8 cellular contexts compared by ENCODE assay signal in the genomic region with DNA sequence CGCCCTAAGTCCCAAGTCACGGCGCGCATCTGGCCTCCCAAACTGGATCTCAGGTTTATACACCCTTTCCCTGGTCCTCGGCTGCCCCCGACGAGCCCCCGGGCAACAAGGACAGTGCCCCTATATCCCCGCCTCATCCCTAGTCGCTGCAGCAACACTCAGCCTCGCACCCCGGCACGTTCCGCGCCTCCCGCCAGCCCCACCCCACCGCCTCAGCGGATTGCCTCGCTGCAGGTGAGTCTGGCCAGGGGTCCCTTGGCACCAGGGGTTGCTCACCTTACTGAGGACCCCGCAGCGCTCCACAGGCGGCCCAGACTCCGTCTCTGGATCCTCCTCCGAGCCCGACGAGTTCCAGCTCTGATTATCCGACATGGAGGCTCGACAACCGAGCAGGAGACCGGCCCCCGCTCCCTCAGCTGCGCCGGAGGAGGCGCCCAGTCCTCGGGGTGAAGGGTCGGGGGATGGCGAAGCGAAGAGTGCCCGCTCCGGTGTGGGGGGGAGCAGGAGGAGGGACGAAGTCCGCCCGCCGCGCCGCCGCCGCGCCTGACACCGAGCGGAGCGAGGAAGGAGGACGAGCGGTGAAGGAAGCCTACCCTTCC. TPM values are rescaled to one million over a fixed set of nuclear protein-coding genes. Genes with fewer than 3 reads are reported as not detected.
DNase-seq lines count a peak whose midpoint lies in the region; ATAC-seq and TF ChIP-seq lines count a peak whose summit lies in the region.

No MANE protein-coding gene starts in this region.

- peak overlapping the region; percentile 99 for H3K4me3 Mint-ChIP-seq in activated CD8-positive, alpha-beta T cell treated with anti-CD3 and anti-CD28 coated beads for 36 hours
- peak overlapping the region; percentile 96 to 98 for H3K4me3 Mint-ChIP-seq in stimulated activated naive B cell treated with anti-CD40 and anti-IgM and Interleukin-4, amounts not matched to agents 10 μg/mL and 1 μg/mL and 100 μg/mL, for 72 hours

- TF ChIP-seq EP300 in Ishikawa (IDR thresholded peaks at IDR 0.05; ENCODE audit: borderline replicate concordance), result no peak

- intact Hi-C loops in activated CD8-positive, alpha-beta T cell treated with anti-CD3 and anti-CD28 coated beads for 36 hours (cut with micrococcal nuclease), result loop anchor here (5.0 to 10.0 kb wide), 4 partner anchors 56 to 1034 kb away; a partner anchor contains a TSS

- H3K27me3 Mint-ChIP-seq in activated CD8-positive, alpha-beta T cell treated with anti-CD3 and anti-CD28 coated beads for 36 hours, result no peaks in the 10 kb centered on the region
- H3K27me3 Mint-ChIP-seq in stimulated activated naive B cell treated with anti-CD40 and anti-IgM and Interleukin-4, amounts not matched to agents 10 μg/mL and 1 μg/mL and 100 μg/mL, for 72 hours, result no peaks in the 10 kb centered on the region

- H3K4me1 Mint-ChIP-seq in activated CD8-positive, alpha-beta T cell treated with anti-CD3 and anti-CD28 coated beads for 36 hours (ENCODE audit: low read depth), result peaks cover 46% of the 10 kb centered on the region
- H3K4me1 Mint-ChIP-seq in stimulated activated naive B cell treated with anti-CD40 and anti-IgM and Interleukin-4, amounts not matched to agents 10 μg/mL and 1 μg/mL and 100 μg/mL, for 72 hours, result peaks cover 19 to 52% of the 10 kb centered on the region in 2 donors

- H3K27ac Mint-ChIP-seq in activated CD8-positive, alpha-beta T cell treated with anti-CD3 and anti-CD28 coated beads for 36 hours, result peak overlapping the region; percentile 96
- peak overlapping the region; percentile 97 for H3K27ac Mint-ChIP-seq in stimulated activated naive B cell treated with anti-CD40 and anti-IgM and Interleukin-4, amounts not matched to agents 10 μg/mL and 1 μg/mL and 100 μg/mL, for 72 hours

- H3K9ac ChIP-seq in mucosa of stomach (ENCODE audit: low read length), result peak overlapping the region; percentile 85

- H3K36me3 ChIP-seq in mucosa of stomach (ENCODE audit: control insufficient read depth, insufficient read depth, low read length), result no peaks in the 10 kb centered on the region

- H3K9me3 ChIP-seq in mucosa of stomach (ENCODE audit: control insufficient read depth, low read length), result no peaks in the 10 kb centered on the region

- H3K4me1 ChIP-seq in mucosa of stomach (ENCODE audit: control insufficient read depth, insufficient read depth, low read length), result peaks cover 7% of the 10 kb centered on the region

- DNase-seq in D341Med (ENCODE audit: low spot score) (peak; percentile 62), epithelial cell of prostate (ENCODE audit: low read depth, low spot score) (no peak), NCI-H1105 treated with DMSO at 0.1 percent for 48 hours (lab: John Stamatoyannopoulos, UW) (no peak)
- peak; percentile 37 for DNase-seq in activated CD8-positive, alpha-beta T cell treated with anti-CD3 and anti-CD28 coated beads for 36 hours
- DNase-seq in stimulated activated naive B cell treated with anti-CD40 and anti-IgM and Interleukin-4, amounts not matched to agents 10 μg/mL and 1 μg/mL and 100 μg/mL, for 72 hours, result peak; percentile 49

- H3K36me3 Mint-ChIP-seq in activated CD8-positive, alpha-beta T cell treated with anti-CD3 and anti-CD28 coated beads for 36 hours (ENCODE audit: low read depth), result peaks cover 21% of the 10 kb centered on the region
- peaks cover 12 to 22% of the 10 kb centered on the region in 2 donors for H3K36me3 Mint-ChIP-seq in stimulated activated naive B cell treated with anti-CD40 and anti-IgM and Interleukin-4, amounts not matched to agents 10 μg/mL and 1 μg/mL and 100 μg/mL, for 72 hours

- CTCF ChIA-PET in activated CD8-positive, alpha-beta T cell treated with anti-CD3 and anti-CD28 coated beads for 36 hours (lab: Charles Lee), result interaction anchor here (0.6 to 1.2 kb wide), 3 partner anchors 9 to 159 kb away, joined by 3 to 5 read pairs (median 4); no protein-coding TSS in a partner anchor

- peak; percentile 34 for ATAC-seq in GM21717 (IDR thresholded peaks at IDR 0.05; ENCODE audit: unreplicated experiment)
- peak; percentile 29 for ATAC-seq in activated CD8-positive, alpha-beta T cell treated with anti-CD3 and anti-CD28 coated beads for 36 hours
- ATAC-seq in stimulated activated naive B cell treated with anti-CD40 and anti-IgM and Interleukin-4, amounts not matched to agents 10 μg/mL and 1 μg/mL and 100 μg/mL, for 72 hours (replicated peaks), result peak; percentile 50 to 54

- H3K27ac ChIP-seq in epithelial cell of prostate, result peak overlapping the region; percentile 63

- peaks cover 3% of the 10 kb centered on the region for H3K9me3 Mint-ChIP-seq in activated CD8-positive, alpha-beta T cell treated with anti-CD3 and anti-CD28 coated beads for 36 hours
- peaks cover 0 to 6% of the 10 kb centered on the region in 2 donors for H3K9me3 Mint-ChIP-seq in stimulated activated naive B cell treated with anti-CD40 and anti-IgM and Interleukin-4, amounts not matched to agents 10 μg/mL and 1 μg/mL and 100 μg/mL, for 72 hours

- H3K4me3 ChIP-seq in mucosa of stomach (ENCODE audit: low read length), result peak overlapping the region; percentile 33

- H3K27me3 ChIP-seq in mucosa of stomach (ENCODE audit: control insufficient read depth, insufficient read depth, low read length), result no peaks in the 10 kb centered on the region

- no peak for TF ChIP-seq CTCF in activated CD8-positive, alpha-beta T cell treated with anti-CD3 and anti-CD28 coated beads for 36 hours (IDR thresholded peaks at IDR 0.05)

- POLR2A ChIA-PET in activated CD8-positive, alpha-beta T cell treated with anti-CD3 and anti-CD28 coated beads for 36 hours (lab: Charles Lee), result interaction anchor here (1.0 to 1.1 kb wide), 2 partner anchors 9 to 174 kb away, joined by 3 read pairs; a partner anchor contains a TSS

- TF ChIP-seq RAD21 in Ishikawa (IDR thresholded peaks at IDR 0.05; ENCODE audit: low read depth), result no peak

TF ChIP-seq in Ishikawa, 13 proteins besides CTCF, POLR2A, EP300 and RAD21:
- TF ChIP-seq, protein P1, sequence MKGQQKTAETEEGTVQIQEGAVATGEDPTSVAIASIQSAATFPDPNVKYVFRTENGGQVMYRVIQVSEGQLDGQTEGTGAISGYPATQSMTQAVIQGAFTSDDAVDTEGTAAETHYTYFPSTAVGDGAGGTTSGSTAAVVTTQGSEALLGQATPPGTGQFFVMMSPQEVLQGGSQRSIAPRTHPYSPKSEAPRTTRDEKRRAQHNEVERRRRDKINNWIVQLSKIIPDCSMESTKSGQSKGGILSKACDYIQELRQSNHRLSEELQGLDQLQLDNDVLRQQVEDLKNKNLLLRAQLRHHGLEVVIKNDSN (IDR thresholded peaks at IDR 0.05), result 0 out of 2 replicates have a peak, but pooled peaks have one; percentile 4
- TF ChIP-seq, protein P2, sequence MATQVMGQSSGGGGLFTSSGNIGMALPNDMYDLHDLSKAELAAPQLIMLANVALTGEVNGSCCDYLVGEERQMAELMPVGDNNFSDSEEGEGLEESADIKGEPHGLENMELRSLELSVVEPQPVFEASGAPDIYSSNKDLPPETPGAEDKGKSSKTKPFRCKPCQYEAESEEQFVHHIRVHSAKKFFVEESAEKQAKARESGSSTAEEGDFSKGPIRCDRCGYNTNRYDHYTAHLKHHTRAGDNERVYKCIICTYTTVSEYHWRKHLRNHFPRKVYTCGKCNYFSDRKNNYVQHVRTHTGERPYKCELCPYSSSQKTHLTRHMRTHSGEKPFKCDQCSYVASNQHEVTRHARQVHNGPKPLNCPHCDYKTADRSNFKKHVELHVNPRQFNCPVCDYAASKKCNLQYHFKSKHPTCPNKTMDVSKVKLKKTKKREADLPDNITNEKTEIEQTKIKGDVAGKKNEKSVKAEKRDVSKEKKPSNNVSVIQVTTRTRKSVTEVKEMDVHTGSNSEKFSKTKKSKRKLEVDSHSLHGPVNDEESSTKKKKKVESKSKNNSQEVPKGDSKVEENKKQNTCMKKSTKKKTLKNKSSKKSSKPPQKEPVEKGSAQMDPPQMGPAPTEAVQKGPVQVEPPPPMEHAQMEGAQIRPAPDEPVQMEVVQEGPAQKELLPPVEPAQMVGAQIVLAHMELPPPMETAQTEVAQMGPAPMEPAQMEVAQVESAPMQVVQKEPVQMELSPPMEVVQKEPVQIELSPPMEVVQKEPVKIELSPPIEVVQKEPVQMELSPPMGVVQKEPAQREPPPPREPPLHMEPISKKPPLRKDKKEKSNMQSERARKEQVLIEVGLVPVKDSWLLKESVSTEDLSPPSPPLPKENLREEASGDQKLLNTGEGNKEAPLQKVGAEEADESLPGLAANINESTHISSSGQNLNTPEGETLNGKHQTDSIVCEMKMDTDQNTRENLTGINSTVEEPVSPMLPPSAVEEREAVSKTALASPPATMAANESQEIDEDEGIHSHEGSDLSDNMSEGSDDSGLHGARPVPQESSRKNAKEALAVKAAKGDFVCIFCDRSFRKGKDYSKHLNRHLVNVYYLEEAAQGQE (IDR thresholded peaks at IDR 0.05; ENCODE audit: low read depth), result no peak
- TF ChIP-seq, protein P3, sequence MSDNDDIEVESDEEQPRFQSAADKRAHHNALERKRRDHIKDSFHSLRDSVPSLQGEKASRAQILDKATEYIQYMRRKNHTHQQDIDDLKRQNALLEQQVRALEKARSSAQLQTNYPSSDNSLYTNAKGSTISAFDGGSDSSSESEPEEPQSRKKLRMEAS (IDR thresholded peaks at IDR 0.05), result peak; percentile 69

RNA-seq across cellular contexts. Expression of a gene that starts 0.5 kb away (rescaled TPM):
- 10 to 100 TPM; 23.9 to 24.6 TPM for total RNA-seq in activated CD8-positive, alpha-beta T cell treated with anti-CD3 and anti-CD28 coated beads for 36 hours

RNA-seq across cellular contexts. Expression of a gene that starts 0.8 kb away (rescaled TPM):
- 10 to 100 TPM; 29.5 to 30.6 TPM for total RNA-seq in activated CD8-positive, alpha-beta T cell treated with anti-CD3 and anti-CD28 coated beads for 36 hours

Comparison
In these comparisons a context has a peak if more than half of its experiments do, and no peak if none do; other contexts are left out.
1. DNase-seq: peak in D341Med (single experiment), activated CD8-positive, alpha-beta T cell treated with anti-CD3 and anti-CD28 coated beads for 36 hours (single experiment) and stimulated activated naive B cell treated with anti-CD40 and anti-IgM and Interleukin-4, amounts not matched to agents 10 μg/mL and 1 μg/mL and 100 μg/mL, for 72 hours (single experiment); none in epithelial cell of prostate (single experiment) and NCI-H1105 treated with DMSO at 0.1 percent for 48 hours (single experiment).
2. Peak in every context shown above with its lines, with median percentiles within 50 percentile points of each other: ATAC-seq.